14 cellular contexts compared by ENCODE assay signal in the genomic region with DNA sequence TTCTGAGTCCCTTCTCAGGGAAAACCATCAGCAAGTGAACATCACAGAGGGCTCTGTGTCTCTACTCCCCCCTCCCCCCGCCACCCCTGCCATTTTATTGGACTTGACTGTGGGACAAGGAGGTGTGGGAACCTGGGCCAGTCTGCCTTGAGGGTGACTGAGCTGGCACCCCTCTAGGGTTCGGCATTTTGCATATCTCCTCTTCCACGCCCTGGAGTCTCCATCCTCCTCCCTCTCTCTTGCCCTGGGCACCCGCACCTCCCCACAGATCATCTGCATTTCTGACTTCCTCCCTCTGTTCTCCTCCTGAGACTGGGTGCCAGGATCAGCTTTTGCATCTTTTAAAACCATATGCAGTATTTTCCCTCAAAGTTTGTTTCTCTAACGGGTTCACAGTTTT.
DNase-seq lines count a peak whose midpoint lies in the region; ATAC-seq, FAIRE-seq and TF ChIP-seq lines count a peak whose summit lies in the region.
"Had no signal": no experiment of that assay in that cellular context is flagged by ENCODE, and none has a peak within 500 bp of the region (broad histone marks: within the 10 kb centered on the region; RNA-seq: fewer than 3 reads in every experiment).

No MANE protein-coding gene starts in this region.

- CTCF ChIA-PET in HepG2 (lab: Yijun Ruan, JAX; ENCODE audit: low intra/inter-chr PET ratio, low total read pairs) = no interaction called here

- DNase-seq in right lobe of liver (no peak), HepG2 (ENCODE audit: low spot score) (no peak), mesenteric fat pad (ENCODE audit: low spot score) (no peak)
- no peak for DNase-seq in stimulated activated CD4-positive, alpha-beta T cell treated with anti-CD3 and anti-CD28 coated beads, Interleukin-2, amount 100 ng/mL, for 24 hours
- DNase-seq: activated CD8-positive, alpha-beta T cell treated with anti-CD3 and anti-CD28 coated beads, Interleukin-2, amount 10 ng/mL, durations not matched to agents 7 days and 5 days; Kasumi-1; NCI-H69; small intestine; T-cell had no signal

- in situ Hi-C loops in HepG2 (cut with HindIII; ENCODE audit: extremely low pct_ligation_motif_present, low pct_unique_long_range_greater_than_20kb) = loop anchor here (25.0 kb wide), 1 partner anchor 96 kb away; a partner anchor contains a TSS

- intact Hi-C loops in right lobe of liver (cut with DNase I) (no loop called here), HepG2 (cut with micrococcal nuclease; ENCODE audit: unreplicated experiment) (no loop called here)

- H3K79me2 ChIP-seq in HepG2 (ENCODE audit: insufficient read depth, low read length) (no peaks in the 10 kb centered on the region), parathyroid adenoma (no peaks in the 10 kb centered on the region)

- no TSS peak for BruUV-seq in HepG2 (replicated peaks; lab: Mats Ljungman, UMichigan)

- 57% methylated on average over 4 of the region's 5 CpGs for WGBS in right lobe of liver (ENCODE audit: insufficient coverage, low coverage, low lambda C conversion rate, missing lambda C conversion rate)
- WGBS in HepG2 (ENCODE audit: low lambda C conversion rate) = 70% methylated on average over 5 of the region's 5 CpGs
- 31 to 57% methylated on average over 5 of the region's 5 CpGs for WGBS in esophagus, 2 donors

- H3K4me3 ChIP-seq in right lobe of liver (no peak overlapping the region), HepG2 (replicated peaks in 1 of 3; ENCODE audit: insufficient read depth in 1 of 3, low read depth in 2 of 3, low read length in 3 of 3) (no peak overlapping the region), esophagus (ENCODE audit: low read depth in 1 of 2, low read length in 2 of 2) (no peak overlapping the region), parathyroid adenoma (ENCODE audit: low read depth, low read length) (peak overlapping the region; percentile 22)

- TF ChIP-seq POLR2A in right lobe of liver (IDR thresholded peaks at IDR 0.05) (no peak), HepG2 (IDR thresholded peaks at IDR 0.05; ENCODE audit: insufficient read depth in 1 of 2, low read depth in 2 of 2, low read length in 2 of 2) (no peak)

- H2AFZ ChIP-seq in HepG2 (ENCODE audit: low read length) (no peak overlapping the region), parathyroid adenoma (no peak overlapping the region)

- H3K9me3 ChIP-seq in right lobe of liver (no peaks in the 10 kb centered on the region), HepG2 (ENCODE audit: low read length) (no peaks in the 10 kb centered on the region), esophagus (ENCODE audit: control insufficient read depth in 2 of 2, insufficient read depth in 1 of 2, low read depth in 1 of 2, low read length in 1 of 2) (no peaks in the 10 kb centered on the region), parathyroid adenoma (ENCODE audit: control insufficient read depth, low read length) (no peaks in the 10 kb centered on the region)

- TF ChIP-seq EP300 in HepG2 (IDR thresholded peaks at IDR 0.05; ENCODE audit: low read depth in 2 of 2, low read length in 2 of 2) (no peak), HepG2 (CRISPR knock-in tag; IDR thresholded peaks at IDR 0.05; ENCODE audit: borderline replicate concordance) (no peak)

- H3K27ac ChIP-seq in right lobe of liver (peak overlapping the region in 2 of 3 donors; percentile 17 to 39), HepG2 (ENCODE audit: extremely low read length, insufficient read depth, low read length) (no peak overlapping the region), esophagus (ENCODE audit: low read depth in 2 of 2, low read length in 1 of 2) (peak overlapping the region; percentile 69 to 79), parathyroid adenoma (peak overlapping the region; percentile 94)

- H3K9ac ChIP-seq in HepG2 (ENCODE audit: insufficient read depth, low read depth, low read length) (no peak overlapping the region), parathyroid adenoma (no peak overlapping the region)

- ATAC-seq in right lobe of liver = no peak
- no peak for ATAC-seq in HepG2
- ATAC-seq in HG02884 (IDR thresholded peaks at IDR 0.05; ENCODE audit: unreplicated experiment) = no peak
- ATAC-seq in GM18502 (IDR thresholded peaks at IDR 0.05; ENCODE audit: poor library complexity, unreplicated experiment) = no peak
- ATAC-seq: activated CD8-positive, alpha-beta T cell treated with anti-CD3 and anti-CD28 coated beads, Interleukin-2, amount 10 ng/mL, durations not matched to agents 7 days and 5 days; T-cell had no signal

- H3K36me3 ChIP-seq in right lobe of liver (no peaks in the 10 kb centered on the region), HepG2 (replicated peaks in 1 of 2; ENCODE audit: control insufficient read depth in 1 of 2, insufficient read depth in 2 of 2, low read length in 2 of 2) (no peaks in the 10 kb centered on the region), esophagus (ENCODE audit: control insufficient read depth in 2 of 2, insufficient read depth in 2 of 2, low read length in 1 of 2) (no peaks in the 10 kb centered on the region), parathyroid adenoma (ENCODE audit: control insufficient read depth, insufficient read depth, low read length) (no peaks in the 10 kb centered on the region)

- TF ChIP-seq RAD21 in HepG2 (CRISPR knock-in tag; IDR thresholded peaks at IDR 0.05) = no peak

- TF ChIP-seq CTCF in right lobe of liver (IDR thresholded peaks at IDR 0.05) = no peak
- no peak for TF ChIP-seq CTCF in HepG2 (CRISPR knock-in tag; IDR thresholded peaks at IDR 0.05)
- TF ChIP-seq CTCF in parathyroid adenoma (IDR thresholded peaks at IDR 0.05) = no peak

- no peaks in the 10 kb centered on the region for H4K20me1 ChIP-seq in HepG2 (ENCODE audit: insufficient read depth, low read length)

- no peaks in the 10 kb centered on the region for H3K27me3 ChIP-seq in right lobe of liver
- H3K27me3 ChIP-seq in HepG2 (ENCODE audit: control insufficient read depth in 1 of 2, insufficient read depth in 2 of 2, low read length in 2 of 2) = no peaks in the 10 kb centered on the region
- no peaks in the 10 kb centered on the region for H3K27me3 ChIP-seq in esophagus (ENCODE audit: control insufficient read depth in 1 of 2, insufficient read depth in 2 of 2, low read length in 2 of 2)
- no peaks in the 10 kb centered on the region for H3K27me3 ChIP-seq in parathyroid adenoma (ENCODE audit: control insufficient read depth, insufficient read depth, low read length)

- H3K4me2 ChIP-seq in HepG2 (ENCODE audit: low read depth, low read length) (no peak overlapping the region), parathyroid adenoma (ENCODE audit: low read length) (peak overlapping the region; percentile 69)

- no peak for FAIRE-seq in HepG2 (lab: Jason Lieb, UNC)
- FAIRE-seq: islet of Langerhans, small intestine had no signal

- POLR2A ChIA-PET in HepG2 (lab: Yijun Ruan, JAX) = interaction anchor here (0.7 to 6.6 kb wide), 11 partner anchors 9 to 107 kb away, joined by 3 to 45 read pairs (median 4); a partner anchor contains a TSS

- H3K4me1 ChIP-seq in right lobe of liver = peaks cover 0 to 12% (median 6%) of the 10 kb centered on the region in 4 donors
- peaks cover 51% of the 10 kb centered on the region for H3K4me1 ChIP-seq in HepG2 (ENCODE audit: insufficient read depth, low read length)
- peaks cover 0 to 3% of the 10 kb centered on the region in 2 donors for H3K4me1 ChIP-seq in esophagus (ENCODE audit: control insufficient read depth in 2 of 2, insufficient read depth in 2 of 2, low read length in 1 of 2)
- H3K4me1 ChIP-seq in parathyroid adenoma = peaks cover 15% of the 10 kb centered on the region

TF ChIP-seq in HepG2, 621 proteins besides CTCF, POLR2A, EP300 and RAD21 (continues in another document):
- TF ChIP-seq YEATS2 (CRISPR knock-in tag; IDR thresholded peaks at IDR 0.05; ENCODE audit: borderline replicate concordance) = no peak
- TF ChIP-seq, protein P1, sequence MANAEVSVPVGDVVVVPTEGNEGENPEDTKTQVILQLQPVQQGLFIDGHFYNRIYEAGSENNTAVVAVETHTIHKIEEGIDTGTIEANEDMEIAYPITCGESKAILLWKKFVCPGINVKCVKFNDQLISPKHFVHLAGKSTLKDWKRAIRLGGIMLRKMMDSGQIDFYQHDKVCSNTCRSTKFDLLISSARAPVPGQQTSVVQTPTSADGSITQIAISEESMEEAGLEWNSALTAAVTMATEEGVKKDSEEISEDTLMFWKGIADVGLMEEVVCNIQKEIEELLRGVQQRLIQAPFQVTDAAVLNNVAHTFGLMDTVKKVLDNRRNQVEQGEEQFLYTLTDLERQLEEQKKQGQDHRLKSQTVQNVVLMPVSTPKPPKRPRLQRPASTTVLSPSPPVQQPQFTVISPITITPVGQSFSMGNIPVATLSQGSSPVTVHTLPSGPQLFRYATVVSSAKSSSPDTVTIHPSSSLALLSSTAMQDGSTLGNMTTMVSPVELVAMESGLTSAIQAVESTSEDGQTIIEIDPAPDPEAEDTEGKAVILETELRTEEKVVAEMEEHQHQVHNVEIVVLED (CRISPR knock-in tag; IDR thresholded peaks at IDR 0.05; ENCODE audit: borderline replicate concordance) = no peak
- TF ChIP-seq, protein P2, sequence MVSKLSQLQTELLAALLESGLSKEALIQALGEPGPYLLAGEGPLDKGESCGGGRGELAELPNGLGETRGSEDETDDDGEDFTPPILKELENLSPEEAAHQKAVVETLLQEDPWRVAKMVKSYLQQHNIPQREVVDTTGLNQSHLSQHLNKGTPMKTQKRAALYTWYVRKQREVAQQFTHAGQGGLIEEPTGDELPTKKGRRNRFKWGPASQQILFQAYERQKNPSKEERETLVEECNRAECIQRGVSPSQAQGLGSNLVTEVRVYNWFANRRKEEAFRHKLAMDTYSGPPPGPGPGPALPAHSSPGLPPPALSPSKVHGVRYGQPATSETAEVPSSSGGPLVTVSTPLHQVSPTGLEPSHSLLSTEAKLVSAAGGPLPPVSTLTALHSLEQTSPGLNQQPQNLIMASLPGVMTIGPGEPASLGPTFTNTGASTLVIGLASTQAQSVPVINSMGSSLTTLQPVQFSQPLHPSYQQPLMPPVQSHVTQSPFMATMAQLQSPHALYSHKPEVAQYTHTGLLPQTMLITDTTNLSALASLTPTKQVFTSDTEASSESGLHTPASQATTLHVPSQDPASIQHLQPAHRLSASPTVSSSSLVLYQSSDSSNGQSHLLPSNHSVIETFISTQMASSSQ (IDR thresholded peaks at IDR 0.05; ENCODE audit: low read depth) = no peak
- TF ChIP-seq, protein P2 (CRISPR knock-in tag; IDR thresholded peaks at IDR 0.05; ENCODE audit: borderline replicate concordance) = no peak
